ENCODE assay signal across 23 cellular contexts in the genomic region with DNA sequence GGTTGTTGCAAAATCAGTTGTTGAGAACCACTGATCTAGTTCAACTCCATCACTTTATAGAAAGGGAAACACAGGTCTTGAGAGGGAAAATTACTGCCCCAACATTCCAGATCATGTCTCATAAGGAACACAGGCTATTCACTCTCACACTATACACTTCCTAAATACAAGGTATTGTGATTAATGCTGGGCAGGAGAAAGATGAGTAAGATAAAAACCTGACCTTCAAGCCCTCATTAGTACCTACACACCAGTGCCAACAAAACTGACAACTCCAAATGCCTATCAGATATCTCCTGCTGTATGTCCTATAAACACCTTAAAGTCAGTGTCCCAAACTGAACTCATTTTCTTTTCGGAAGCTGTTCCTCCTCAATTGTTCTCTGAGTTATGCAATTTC. TPM values are rescaled to one million over a fixed set of nuclear protein-coding genes. Genes with fewer than 3 reads are reported as not detected.
DNase-seq lines count a peak whose midpoint lies in the region; ATAC-seq, FAIRE-seq and TF ChIP-seq lines count a peak whose summit lies in the region.
"Had no signal": no experiment of that assay in that cellular context is flagged by ENCODE, and none has a peak within 500 bp of the region (broad histone marks: within the 10 kb centered on the region; RNA-seq: fewer than 3 reads in every experiment).

No MANE protein-coding gene starts in this region.

- no peak for TF ChIP-seq EP300 in GM12878 (IDR thresholded peaks at IDR 0.05; ENCODE audit: borderline replicate concordance in 1 of 2, control insufficient read depth in 1 of 2, low read depth in 2 of 2, low read length in 2 of 2)

- H3K27ac Mint-ChIP-seq in MCF 10A (ENCODE audit: low read depth, unreplicated experiment), result peak overlapping the region; percentile 23
- H3K27ac Mint-ChIP-seq in stimulated activated naive B cell treated with anti-CD40 and anti-IgM and Interleukin-4, amounts not matched to agents 10 μg/mL and 1 μg/mL and 100 μg/mL, for 72 hours, result peak overlapping the region; percentile 1
- H3K27ac Mint-ChIP-seq: activated naive CD8-positive, alpha-beta T cell treated with anti-CD3 and anti-CD28 coated beads, Interleukin-2, amount 10 ng/mL, durations not matched to agents 7 days and 5 days; activated T-helper 2 cell treated with anti-CD3 and anti-CD28 coated beads, Interferon-gamma antibody, Interleukin-2, Interleukin-4, amounts not matched to agents 10 μg/mL and 5 μg/mL and 100 μg/mL, durations not matched to agents 14 hours and 24 hours and 36 hours; immature natural killer cell; T-helper 1 cell treated with Interleukin-12 subunit alpha and Interleukin-12 subunit beta and Interleukin-4 antibody, amounts not matched to agents 30 μg/mL and 1 μg/mL, for 36 hours had no signal

- no peak overlapping the region for H3K4me3 ChIP-seq in breast epithelium
- no peak overlapping the region for H3K4me3 ChIP-seq in GM12878
- H3K4me3 ChIP-seq in keratinocyte (ENCODE audit: control insufficient read depth in 2 of 3, extremely low read depth in 1 of 3, insufficient read depth in 2 of 3, low read depth in 1 of 3, low read length in 3 of 3), result no peak overlapping the region
- H3K4me3 ChIP-seq: BLaER1, heart right ventricle, SJSA1 had no signal

- H3K36me3 Mint-ChIP-seq in MCF 10A (ENCODE audit: insufficient read depth, unreplicated experiment), result peaks cover 40% of the 10 kb centered on the region
- H3K36me3 Mint-ChIP-seq in stimulated activated naive B cell treated with anti-CD40 and anti-IgM and Interleukin-4, amounts not matched to agents 10 μg/mL and 1 μg/mL and 100 μg/mL, for 72 hours, result peaks cover 15 to 22% of the 10 kb centered on the region in 2 donors

- TF ChIP-seq POLR2A in breast epithelium (IDR thresholded peaks at IDR 0.05), result no peak
- no peak for TF ChIP-seq POLR2A in GM12878 (IDR thresholded peaks at IDR 0.05; ENCODE audit: low read depth, low read length)

- no peak overlapping the region for H2AFZ ChIP-seq in GM12878 (ENCODE audit: control insufficient read depth, low read depth, low read length)
- no peak overlapping the region for H2AFZ ChIP-seq in keratinocyte (ENCODE audit: control insufficient read depth, low read length)

- intact Hi-C loops in MCF 10A (cut with micrococcal nuclease) (no loop called here), breast epithelium (cut with DNase I; ENCODE audit: low total_unique reads) (no loop called here), GM12878 (cut with micrococcal nuclease; ENCODE audit: unreplicated experiment) (loop anchor here (10.0 kb wide), 1 partner anchor 205 kb away; no protein-coding TSS in a partner anchor)

- no peaks in the 10 kb centered on the region for H3K27me3 Mint-ChIP-seq in MCF 10A (ENCODE audit: insufficient read depth, unreplicated experiment)
- H3K27me3 Mint-ChIP-seq in stimulated activated naive B cell treated with anti-CD40 and anti-IgM and Interleukin-4, amounts not matched to agents 10 μg/mL and 1 μg/mL and 100 μg/mL, for 72 hours, result no peaks in the 10 kb centered on the region
- H3K27me3 Mint-ChIP-seq: activated naive CD8-positive, alpha-beta T cell treated with anti-CD3 and anti-CD28 coated beads, Interleukin-2, amount 10 ng/mL, durations not matched to agents 7 days and 5 days; IgD-negative memory B cell had no signal

- no peaks in the 10 kb centered on the region for H3K4me1 ChIP-seq in breast epithelium
- H3K4me1 ChIP-seq in GM12878 (ENCODE audit: control insufficient read depth, insufficient read depth, low read length), result peaks cover 22% of the 10 kb centered on the region
- H3K4me1 ChIP-seq in keratinocyte (ENCODE audit: control insufficient read depth, extremely low read depth, insufficient read depth, low read length), result no peaks in the 10 kb centered on the region
- H3K4me1 ChIP-seq: BLaER1, SJSA1 had no signal

- no peaks in the 10 kb centered on the region for H3K9me3 Mint-ChIP-seq in MCF 10A (ENCODE audit: unreplicated experiment)
- no peaks in the 10 kb centered on the region for H3K9me3 Mint-ChIP-seq in stimulated activated naive B cell treated with anti-CD40 and anti-IgM and Interleukin-4, amounts not matched to agents 10 μg/mL and 1 μg/mL and 100 μg/mL, for 72 hours
- H3K9me3 Mint-ChIP-seq: activated naive CD8-positive, alpha-beta T cell treated with anti-CD3 and anti-CD28 coated beads, Interleukin-2, amount 10 ng/mL, durations not matched to agents 7 days and 5 days; activated T-helper 2 cell treated with anti-CD3 and anti-CD28 coated beads, Interferon-gamma antibody, Interleukin-2, Interleukin-4, amounts not matched to agents 10 μg/mL and 5 μg/mL and 100 μg/mL, durations not matched to agents 14 hours and 24 hours and 36 hours; IgD-negative memory B cell; immature natural killer cell; T-helper 1 cell treated with Interleukin-12 subunit alpha and Interleukin-12 subunit beta and Interleukin-4 antibody, amounts not matched to agents 30 μg/mL and 1 μg/mL, for 36 hours had no signal

- H3K9ac ChIP-seq in GM12878 (ENCODE audit: control insufficient read depth, insufficient read depth, low read length) (no peak overlapping the region), keratinocyte (ENCODE audit: control insufficient read depth, extremely low read depth, insufficient read depth, low read length) (no peak overlapping the region)
- H3K9ac ChIP-seq: BLaER1 had no signal

- H3K27ac ChIP-seq in breast epithelium (no peak overlapping the region), GM12878 (ENCODE audit: control insufficient read depth, insufficient read depth) (no peak overlapping the region), keratinocyte (ENCODE audit: control insufficient read depth, insufficient read depth, low read length) (no peak overlapping the region)
- H3K27ac ChIP-seq: BLaER1, heart right ventricle, neutrophil, SJSA1 had no signal

- POLR2A ChIA-PET in MCF 10A (lab: Yijun Ruan, JAX), result interaction anchor here (0.6 kb wide), 2 partner anchors 84 to 285 kb away, joined by 3 read pairs; no protein-coding TSS in a partner anchor
- POLR2A ChIA-PET in GM12878 (lab: Charles Lee), result no interaction called here

- H3K79me2 ChIP-seq in GM12878 (ENCODE audit: control insufficient read depth, insufficient read depth, low read length), result peaks cover 6% of the 10 kb centered on the region
- H3K79me2 ChIP-seq in keratinocyte (ENCODE audit: control insufficient read depth, insufficient read depth, low read length), result peaks cover 9% of the 10 kb centered on the region

- dilution Hi-C loops in keratinocyte (cut with MboI; ENCODE audit: extremely low pct_ligation_motif_present, low sequenced_read_pairs), result no loop called here

- H3K9me3 ChIP-seq in breast epithelium (no peaks in the 10 kb centered on the region), GM12878 (replicated peaks; ENCODE audit: control insufficient read depth, insufficient read depth, low read length) (no peaks in the 10 kb centered on the region; the same call in 2 of the 3 replicates), keratinocyte (ENCODE audit: control insufficient read depth, low read depth, low read length) (no peaks in the 10 kb centered on the region)
- H3K9me3 ChIP-seq: BLaER1, heart right ventricle, neutrophil, SJSA1 had no signal

- FAIRE-seq in GM12878 (lab: Jason Lieb, UNC) (no peak), keratinocyte (lab: Jason Lieb, UNC) (peak; percentile 66)
- FAIRE-seq: A204.1, endothelial cell of umbilical vein had no signal

- in situ Hi-C loops in GM12878 (cut with MboI), result no loop called here
- in situ Hi-C loops in GM13976 (cut with MboI; ENCODE audit: low sequenced_read_pairs, unreplicated experiment), result no loop called here

- H3K27me3 ChIP-seq in breast epithelium, result no peaks in the 10 kb centered on the region
- H3K27me3 ChIP-seq in GM12878 (replicated peaks in 1 of 2; ENCODE audit: control insufficient read depth in 2 of 2, insufficient read depth in 2 of 2, low read length in 1 of 2), result no peaks in the 10 kb centered on the region
- H3K27me3 ChIP-seq in keratinocyte (ENCODE audit: control insufficient read depth, extremely low read depth, insufficient read depth, low read length), result no peaks in the 10 kb centered on the region
- H3K27me3 ChIP-seq: BLaER1, heart right ventricle, neutrophil, SJSA1 had no signal

- WGBS in GM12878 (ENCODE audit: insufficient coverage, insufficient replicate concordance, low lambda C conversion rate, missing lambda C conversion rate), result 100% methylated on average over 1 of the region's 1 CpG

- TF ChIP-seq RAD21 in GM12878 (IDR thresholded peaks at IDR 0.05; ENCODE audit: insufficient read depth, low read depth, low read length), result no peak

- H3K4me1 Mint-ChIP-seq in MCF 10A (ENCODE audit: insufficient read depth, unreplicated experiment), result peaks cover 5% of the 10 kb centered on the region
- H3K4me1 Mint-ChIP-seq in stimulated activated naive B cell treated with anti-CD40 and anti-IgM and Interleukin-4, amounts not matched to agents 10 μg/mL and 1 μg/mL and 100 μg/mL, for 72 hours, result peaks cover 14 to 32% of the 10 kb centered on the region in 2 donors

- 0 out of 2 replicates have a peak overlapping the region, but pooled peaks have one; percentile 25 for H3K4me2 ChIP-seq in GM12878 (ENCODE audit: control insufficient read depth, insufficient read depth)
- H3K4me2 ChIP-seq in keratinocyte (ENCODE audit: control insufficient read depth, extremely low read depth, insufficient read depth, low read depth, low read length), result no peak overlapping the region
- H3K4me2 ChIP-seq: BLaER1 had no signal

- BruUV-seq in MCF 10A (replicated peaks; lab: Mats Ljungman, UMichigan), result no TSS peak
- BruUV-seq in GM12878 (replicated peaks; lab: Mats Ljungman, UMichigan), result TSS peak; percentile 41

- ATAC-seq in GM12878, result peak; percentile 56
- peak; percentile 62 to 67 for ATAC-seq in stimulated activated naive B cell treated with anti-CD40 and anti-IgM and Interleukin-4, amounts not matched to agents 10 μg/mL and 1 μg/mL and 100 μg/mL, for 72 hours (replicated peaks)
- ATAC-seq: heart right ventricle had no signal

- H3K9me1 ChIP-seq in keratinocyte (ENCODE audit: control insufficient read depth, extremely low read depth, insufficient read depth, low read length), result no peaks in the 10 kb centered on the region

- no peaks in the 10 kb centered on the region for H4K20me1 ChIP-seq in GM12878 (ENCODE audit: control insufficient read depth, insufficient read depth)
- no peaks in the 10 kb centered on the region for H4K20me1 ChIP-seq in keratinocyte (ENCODE audit: control insufficient read depth, extremely low read depth, insufficient read depth, low read length)

- SMC1A ChIA-PET in GM12878 (lab: Charles Lee; ENCODE audit: uncharacterized antibody, unreplicated experiment), result interaction anchor here (1.5 to 4.5 kb wide), 4 partner anchors 78 to 306 kb away, joined by 3 to 32 read pairs (median 4); no protein-coding TSS in a partner anchor

- TF ChIP-seq CTCF in MCF 10A (IDR thresholded peaks at IDR 0.05; ENCODE audit: unreplicated experiment) (no peak), breast epithelium (IDR thresholded peaks at IDR 0.05) (no peak), GM12878 (IDR thresholded peaks at IDR 0.05 in 2 of 3, conservative IDR thresholded peaks at IDR 0.05 in 1 of 3; ENCODE audit: control insufficient read depth in 2 of 3, extremely low read depth in 1 of 3, insufficient read depth in 1 of 3, low read depth in 3 of 3, low read length in 3 of 3) (no peak), keratinocyte (optimal IDR thresholded peaks at IDR 0.05 in 1 of 3, IDR thresholded peaks at IDR 0.05 in 1 of 3, conservative IDR thresholded peaks at IDR 0.05 in 1 of 3; ENCODE audit: extremely low read depth in 1 of 3, insufficient read depth in 2 of 3, low read length in 3 of 3) (no peak), GM13976 (IDR thresholded peaks at IDR 0.05; ENCODE audit: borderline replicate concordance, control extremely low read depth, extremely low read depth, insufficient read depth, missing control alignments) (no peak)

- DNase-seq in MCF 10A (ENCODE audit: unreplicated experiment), result no peak
- DNase-seq in breast epithelium (ENCODE audit: low spot score in 2 of 2), result no peak
- no peak for DNase-seq in GM12878 (ENCODE audit: low read depth, low spot score)
- DNase-seq in keratinocyte (ENCODE audit: low read depth, low spot score), result no peak
- no peak for DNase-seq in stimulated activated naive B cell treated with anti-CD40 and anti-IgM and Interleukin-4, amounts not matched to agents 10 μg/mL and 1 μg/mL and 100 μg/mL, for 72 hours
- no peak for DNase-seq in stimulated activated CD8-positive, alpha-beta memory T cell treated with anti-CD3 and anti-CD28 coated beads, Interleukin-4, amount 100 ng/mL, for 48 hours
- DNase-seq in stimulated activated CD4-positive, alpha-beta T cell treated with anti-CD3 and anti-CD28 coated beads, Interleukin-2, amount 100 ng/mL, for 24 hours, result no peak
- no peak for DNase-seq in GM13976 (ENCODE audit: low spot score)
- DNase-seq: activated CD4-positive, alpha-beta T cell treated with anti-CD3 and anti-CD28 coated beads for 48 hours; activated naive CD8-positive, alpha-beta T cell treated with anti-CD3 and anti-CD28 coated beads, Interleukin-2, amount 10 ng/mL, durations not matched to agents 7 days and 5 days; cortex of kidney; heart right ventricle; immature natural killer cell; NCI-H1436; stimulated activated CD4-positive, alpha-beta T cell treated with anti-CD3 and anti-CD28 coated beads, Interleukin-4, amount 100 ng/mL, for 4 hours had no signal

- CTCF ChIA-PET in MCF 10A (lab: Yijun Ruan, JAX), result interaction anchor here (0.6 to 8.0 kb wide), 5 partner anchors 9 to 142 kb away, joined by 3 to 81 read pairs (median 5); a partner anchor contains a TSS
- CTCF ChIA-PET in GM12878 (lab: Yijun Ruan, JAX), result interaction anchor here (0.6 to 4.0 kb wide), 4 partner anchors 79 to 157 kb away, joined by 3 to 60 read pairs (median 8); no protein-coding TSS in a partner anchor

- RAD21 ChIA-PET in GM12878 (lab: Charles Lee; ENCODE audit: unreplicated experiment), result interaction anchor here (1.0 to 1.3 kb wide), 2 partner anchors 79 to 479 kb away, joined by 3 read pairs; no protein-coding TSS in a partner anchor

- no peak overlapping the region for H3K4me3 Mint-ChIP-seq in MCF 10A (ENCODE audit: unreplicated experiment)
- no peak overlapping the region for H3K4me3 Mint-ChIP-seq in stimulated activated naive B cell treated with anti-CD40 and anti-IgM and Interleukin-4, amounts not matched to agents 10 μg/mL and 1 μg/mL and 100 μg/mL, for 72 hours
- H3K4me3 Mint-ChIP-seq: activated naive CD8-positive, alpha-beta T cell treated with anti-CD3 and anti-CD28 coated beads, Interleukin-2, amount 10 ng/mL, durations not matched to agents 7 days and 5 days; immature natural killer cell; T-helper 1 cell treated with Interleukin-12 subunit alpha and Interleukin-12 subunit beta and Interleukin-4 antibody, amounts not matched to agents 30 μg/mL and 1 μg/mL, for 36 hours had no signal

- H3K36me3 ChIP-seq in breast epithelium, result no peaks in the 10 kb centered on the region
- H3K36me3 ChIP-seq in GM12878 (ENCODE audit: control insufficient read depth in 2 of 2, insufficient read depth in 2 of 2, low read length in 1 of 2), result peaks cover 2 to 13% of the 10 kb centered on the region in 2 experiments; a peak in 3 of 4 replicates
- H3K36me3 ChIP-seq in keratinocyte (ENCODE audit: control insufficient read depth in 2 of 2, extremely low read depth in 1 of 2, insufficient read depth in 2 of 2, low read length in 2 of 2), result peaks cover 4 to 7% of the 10 kb centered on the region in 2 experiments

RNA-seq across cellular contexts. Expression of a gene that starts 8.2 kb away (rescaled TPM):
- 14.9 and 17.4 TPM in 2 replicates for total RNA-seq in MCF 10A (2022)
- 10 to 100 TPM; 24.9 to 38.2 (median 35.1) TPM for total RNA-seq in breast epithelium
- 14.5 and 15.4 TPM in 2 replicates for total RNA-seq in GM12878 (2013; cell fraction: nucleolus; rRNA removed)
- total RNA-seq in GM12878 (2014; rRNA removed), result 11.6 and 16.0 TPM in 2 replicates
- 12.0 and 13.6 TPM in 2 replicates for total RNA-seq in GM12878 (2014; rRNA removed; fragmentation: Illumina TruSeq; extraction: Trizol)
- total RNA-seq in GM12878 (2021), result 11.8 and 13.1 TPM in 2 replicates
- polyA plus RNA-seq in GM12878 (2011; ENCODE audit: low read depth), result 7.7 TPM
- polyA plus RNA-seq in GM12878 (2011; rRNA removed), result 12.2 and 13.0 TPM in 2 replicates
- polyA plus RNA-seq in GM12878 (2011; cell fraction: cytosol; rRNA removed), result 12.1 and 12.4 TPM in 2 replicates
- 5.1 and 6.5 TPM in 2 replicates for polyA plus RNA-seq in GM12878 (2011; cell fraction: nucleus; rRNA removed)
- 8.2 and 8.6 TPM in 2 replicates for polyA plus RNA-seq in GM12878 (2012)
- polyA plus RNA-seq in GM12878 (2014; fragmentation: Illumina TruSeq; extraction: Trizol), result 12.9 and 13.9 TPM in 2 replicates
- 1 to 10 TPM; 4.1 to 6.0 TPM for polyA plus RNA-seq in GM12878 (2014; fragmentation: Nextera tagmentation; extraction: Ambion mirVana)
- 8.7 and 9.8 TPM in 2 replicates for polyA plus RNA-seq in GM12878 (2014; rRNA removed)
- 1 to 10 TPM; 6.4 to 6.7 TPM for polyA plus RNA-seq in GM12878 (2016; fragmentation: Nextera tagmentation; extraction: Ambion mirVana)
- 33.6 and 42.4 TPM in 2 replicates for polyA minus RNA-seq in GM12878 (2011; rRNA and poly(A)+ RNA removed)
- 6.0 and 7.7 TPM in 2 replicates for polyA minus RNA-seq in GM12878 (2011; cell fraction: cytosol; rRNA and poly(A)+ RNA removed)
- 4.8 and 6.9 TPM in 2 replicates for polyA minus RNA-seq in GM12878 (2011; cell fraction: nucleus; rRNA and poly(A)+ RNA removed)
- polyA plus RNA-seq in keratinocyte, result 7.7 to 11.7 TPM (median 10.1 TPM) in 3 replicates
- 1.1 TPM for polyA plus RNA-seq in keratinocyte (2011; ENCODE audit: low read depth)
- polyA plus RNA-seq in keratinocyte (2011; cell fraction: cytosol; rRNA removed), result 6.3 and 8.9 TPM in 2 replicates
- polyA plus RNA-seq in keratinocyte (2011; cell fraction: nucleus; rRNA removed), result 12.1 and 13.5 TPM in 2 replicates
- polyA plus RNA-seq in keratinocyte (2012; ENCODE audit: low replicate concordance), result 1.4 and 9.0 TPM in 2 replicates
- 20.0 to 26.0 TPM (median 20.9 TPM) in 3 replicates for polyA minus RNA-seq in keratinocyte
- polyA minus RNA-seq in keratinocyte (2011; cell fraction: cytosol; rRNA and poly(A)+ RNA removed), result 6.5 TPM
- polyA minus RNA-seq in keratinocyte (2011; cell fraction: nucleus; rRNA and poly(A)+ RNA removed), result 10.2 and 18.9 TPM in 2 replicates

RNA-seq across cellular contexts. Expression of a gene that starts 59.4 kb away (rescaled TPM):
- total RNA-seq in MCF 10A (2022), result 189 and 218 TPM in 2 replicates
- total RNA-seq in breast epithelium, result 100 to 1,000 TPM; 177 to 202 (median 178) TPM
- total RNA-seq in GM12878 (2013; cell fraction: nucleolus; rRNA removed), result 25.9 and 30.4 TPM in 2 replicates
- 150 and 174 TPM in 2 replicates for total RNA-seq in GM12878 (2014; rRNA removed)
- 125 and 137 TPM in 2 replicates for total RNA-seq in GM12878 (2014; rRNA removed; fragmentation: Illumina TruSeq; extraction: Trizol)
- 163 and 172 TPM in 2 replicates for total RNA-seq in GM12878 (2021)
- polyA plus RNA-seq in GM12878 (2011; ENCODE audit: low read depth), result 91.8 TPM
- 171 and 182 TPM in 2 replicates for polyA plus RNA-seq in GM12878 (2011; rRNA removed)
- 110 and 141 TPM in 2 replicates for polyA plus RNA-seq in GM12878 (2011; cell fraction: cytosol; rRNA removed)
- 67.0 and 89.2 TPM in 2 replicates for polyA plus RNA-seq in GM12878 (2011; cell fraction: nucleus; rRNA removed)
- 120 and 125 TPM in 2 replicates for polyA plus RNA-seq in GM12878 (2012)
- polyA plus RNA-seq in GM12878 (2014; fragmentation: Illumina TruSeq; extraction: Trizol), result 114 and 165 TPM in 2 replicates
- polyA plus RNA-seq in GM12878 (2014; fragmentation: Nextera tagmentation; extraction: Ambion mirVana), result 100 to 1,000 TPM in 1 of 2 experiments, 10 to 100 TPM in 1; 49.0 to 103 TPM
- polyA plus RNA-seq in GM12878 (2014; rRNA removed), result 234 and 241 TPM in 2 replicates
- polyA plus RNA-seq in GM12878 (2016; fragmentation: Nextera tagmentation; extraction: Ambion mirVana), result 100 to 1,000 TPM; 200 to 201 TPM
- 49.2 and 51.3 TPM in 2 replicates for polyA minus RNA-seq in GM12878 (2011; rRNA and poly(A)+ RNA removed)
- 27.0 and 39.3 TPM in 2 replicates for polyA minus RNA-seq in GM12878 (2011; cell fraction: cytosol; rRNA and poly(A)+ RNA removed)
- polyA minus RNA-seq in GM12878 (2011; cell fraction: nucleus; rRNA and poly(A)+ RNA removed), result 16.1 and 21.8 TPM in 2 replicates
- polyA plus RNA-seq in keratinocyte, result 231 to 325 TPM (median 290 TPM) in 3 replicates
- polyA plus RNA-seq in keratinocyte (2011; ENCODE audit: low read depth), result 477 TPM
- 319 and 330 TPM in 2 replicates for polyA plus RNA-seq in keratinocyte (2011; cell fraction: cytosol; rRNA removed)
- polyA plus RNA-seq in keratinocyte (2011; cell fraction: nucleus; rRNA removed), result 135 and 169 TPM in 2 replicates
- polyA plus RNA-seq in keratinocyte (2012; ENCODE audit: low replicate concordance), result 204 and 273 TPM in 2 replicates
- 80.4 to 100 TPM (median 94.7 TPM) in 3 replicates for polyA minus RNA-seq in keratinocyte
- polyA minus RNA-seq in keratinocyte (2011; cell fraction: cytosol; rRNA and poly(A)+ RNA removed), result 128 TPM
- polyA minus RNA-seq in keratinocyte (2011; cell fraction: nucleus; rRNA and poly(A)+ RNA removed), result 34.9 and 42.8 TPM in 2 replicates
